Comparison of ENCODE assay signal across 1 cellular context in genomic region chr9:127567898-127568617, GRCh38.
TF ChIP-seq lines count a peak whose summit lies in the region.

No MANE protein-coding gene starts in this region.

TF ChIP-seq in SK-N-SH treated with all-trans-retinoic acid at 6 μM for 48 hours, 23 proteins besides CTCF, POLR2A, EP300 and RAD21 (continued from another document):
- TF ChIP-seq ZNF565 (CRISPR knock-in tag; conservative IDR thresholded peaks at IDR 0.05; ENCODE audit: low read depth) (no peak), ARNTL (CRISPR knock-in tag; IDR thresholded peaks at IDR 0.05; ENCODE audit: borderline replicate concordance, low read depth) (no peak), CSRNP3 (CRISPR knock-in tag; IDR thresholded peaks at IDR 0.05) (no peak)
